Comparison of ENCODE assay signal across 1 cellular context in the genomic region with DNA sequence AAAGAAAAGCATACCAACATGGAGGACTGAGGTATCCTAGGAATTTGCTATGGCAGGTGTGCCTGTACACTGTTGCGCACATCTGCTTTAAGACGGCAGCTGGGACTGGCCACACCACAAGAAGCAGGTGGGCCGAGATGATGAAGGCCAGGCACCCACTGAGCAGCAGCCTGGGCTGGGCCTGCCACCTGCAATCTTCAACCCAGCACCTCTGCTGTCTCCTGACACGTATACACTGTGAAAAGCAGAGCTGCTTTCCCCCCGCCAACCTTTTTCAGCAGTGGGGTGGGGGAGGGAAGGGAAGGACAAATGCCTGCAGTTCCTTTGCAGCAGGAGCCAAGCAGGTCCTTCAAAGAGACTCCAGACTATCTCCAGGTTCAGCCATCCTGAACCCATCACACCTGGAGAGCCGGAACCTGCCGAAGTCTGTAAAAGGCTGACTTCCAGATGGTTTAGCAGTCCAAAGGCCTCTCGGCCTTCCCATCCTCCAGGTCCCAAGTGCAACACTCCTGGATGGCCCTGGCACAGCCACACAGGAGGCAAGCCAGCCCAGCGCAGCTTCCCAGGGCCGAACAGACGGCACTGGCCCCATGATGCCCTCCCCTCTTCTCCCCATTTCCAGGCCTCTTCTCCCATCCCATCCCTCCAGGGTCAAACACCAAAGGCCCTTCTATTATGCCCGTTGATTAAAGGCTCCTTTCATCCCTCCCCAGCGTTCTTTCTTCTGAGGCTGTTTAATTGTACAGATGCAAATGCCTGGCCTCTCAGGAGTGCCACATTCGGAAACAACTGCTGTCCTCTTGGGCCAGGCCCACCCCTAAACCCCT.
TF ChIP-seq lines count a peak whose summit lies in the region.

No MANE protein-coding gene starts in this region.

TF ChIP-seq in WTC11, 78 proteins besides CTCF, POLR2A, EP300 and RAD21 (continued from another document):
- TF ChIP-seq, protein P1, sequence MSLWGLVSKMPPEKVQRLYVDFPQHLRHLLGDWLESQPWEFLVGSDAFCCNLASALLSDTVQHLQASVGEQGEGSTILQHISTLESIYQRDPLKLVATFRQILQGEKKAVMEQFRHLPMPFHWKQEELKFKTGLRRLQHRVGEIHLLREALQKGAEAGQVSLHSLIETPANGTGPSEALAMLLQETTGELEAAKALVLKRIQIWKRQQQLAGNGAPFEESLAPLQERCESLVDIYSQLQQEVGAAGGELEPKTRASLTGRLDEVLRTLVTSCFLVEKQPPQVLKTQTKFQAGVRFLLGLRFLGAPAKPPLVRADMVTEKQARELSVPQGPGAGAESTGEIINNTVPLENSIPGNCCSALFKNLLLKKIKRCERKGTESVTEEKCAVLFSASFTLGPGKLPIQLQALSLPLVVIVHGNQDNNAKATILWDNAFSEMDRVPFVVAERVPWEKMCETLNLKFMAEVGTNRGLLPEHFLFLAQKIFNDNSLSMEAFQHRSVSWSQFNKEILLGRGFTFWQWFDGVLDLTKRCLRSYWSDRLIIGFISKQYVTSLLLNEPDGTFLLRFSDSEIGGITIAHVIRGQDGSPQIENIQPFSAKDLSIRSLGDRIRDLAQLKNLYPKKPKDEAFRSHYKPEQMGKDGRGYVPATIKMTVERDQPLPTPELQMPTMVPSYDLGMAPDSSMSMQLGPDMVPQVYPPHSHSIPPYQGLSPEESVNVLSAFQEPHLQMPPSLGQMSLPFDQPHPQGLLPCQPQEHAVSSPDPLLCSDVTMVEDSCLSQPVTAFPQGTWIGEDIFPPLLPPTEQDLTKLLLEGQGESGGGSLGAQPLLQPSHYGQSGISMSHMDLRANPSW (CRISPR knock-in tag; conservative IDR thresholded peaks at IDR 0.05; ENCODE audit: low read depth): no peak
- TF ChIP-seq, protein P2, sequence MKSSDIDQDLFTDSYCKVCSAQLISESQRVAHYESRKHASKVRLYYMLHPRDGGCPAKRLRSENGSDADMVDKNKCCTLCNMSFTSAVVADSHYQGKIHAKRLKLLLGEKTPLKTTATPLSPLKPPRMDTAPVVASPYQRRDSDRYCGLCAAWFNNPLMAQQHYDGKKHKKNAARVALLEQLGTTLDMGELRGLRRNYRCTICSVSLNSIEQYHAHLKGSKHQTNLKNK (CRISPR knock-in tag; IDR thresholded peaks at IDR 0.05): no peak
- TF ChIP-seq, protein P3, sequence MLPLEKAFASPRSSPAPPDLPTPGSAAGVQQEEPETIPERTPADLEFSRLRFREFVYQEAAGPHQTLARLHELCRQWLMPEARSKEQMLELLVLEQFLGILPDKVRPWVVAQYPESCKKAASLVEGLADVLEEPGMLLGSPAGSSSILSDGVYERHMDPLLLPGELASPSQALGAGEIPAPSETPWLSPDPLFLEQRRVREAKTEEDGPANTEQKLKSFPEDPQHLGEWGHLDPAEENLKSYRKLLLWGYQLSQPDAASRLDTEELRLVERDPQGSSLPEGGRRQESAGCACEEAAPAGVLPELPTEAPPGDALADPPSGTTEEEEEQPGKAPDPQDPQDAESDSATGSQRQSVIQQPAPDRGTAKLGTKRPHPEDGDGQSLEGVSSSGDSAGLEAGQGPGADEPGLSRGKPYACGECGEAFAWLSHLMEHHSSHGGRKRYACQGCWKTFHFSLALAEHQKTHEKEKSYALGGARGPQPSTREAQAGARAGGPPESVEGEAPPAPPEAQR (CRISPR knock-in tag; IDR thresholded peaks at IDR 0.05): no peak
- TF ChIP-seq FOXP1 (CRISPR knock-in tag; IDR thresholded peaks at IDR 0.05; ENCODE audit: borderline replicate concordance) (no peak), NFE2L1 (CRISPR knock-in tag; IDR thresholded peaks at IDR 0.05) (no peak), CREB1 (CRISPR knock-in tag; IDR thresholded peaks at IDR 0.05) (no peak), OVOL2 (CRISPR knock-in tag; IDR thresholded peaks at IDR 0.05; ENCODE audit: borderline replicate concordance) (no peak), TEAD1 (CRISPR knock-in tag; IDR thresholded peaks at IDR 0.05) (no peak)
- TF ChIP-seq, protein P4, sequence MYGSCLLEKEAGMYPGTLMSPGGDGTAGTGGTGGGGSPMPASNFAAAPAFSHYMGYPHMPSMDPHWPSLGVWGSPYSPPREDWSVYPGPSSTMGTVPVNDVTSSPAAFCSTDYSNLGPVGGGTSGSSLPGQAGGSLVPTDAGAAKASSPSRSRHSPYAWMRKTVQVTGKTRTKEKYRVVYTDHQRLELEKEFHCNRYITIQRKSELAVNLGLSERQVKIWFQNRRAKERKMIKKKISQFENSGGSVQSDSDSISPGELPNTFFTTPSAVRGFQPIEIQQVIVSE (CRISPR knock-in tag; IDR thresholded peaks at IDR 0.05; ENCODE audit: borderline replicate concordance): no peak
- TF ChIP-seq, protein P5, sequence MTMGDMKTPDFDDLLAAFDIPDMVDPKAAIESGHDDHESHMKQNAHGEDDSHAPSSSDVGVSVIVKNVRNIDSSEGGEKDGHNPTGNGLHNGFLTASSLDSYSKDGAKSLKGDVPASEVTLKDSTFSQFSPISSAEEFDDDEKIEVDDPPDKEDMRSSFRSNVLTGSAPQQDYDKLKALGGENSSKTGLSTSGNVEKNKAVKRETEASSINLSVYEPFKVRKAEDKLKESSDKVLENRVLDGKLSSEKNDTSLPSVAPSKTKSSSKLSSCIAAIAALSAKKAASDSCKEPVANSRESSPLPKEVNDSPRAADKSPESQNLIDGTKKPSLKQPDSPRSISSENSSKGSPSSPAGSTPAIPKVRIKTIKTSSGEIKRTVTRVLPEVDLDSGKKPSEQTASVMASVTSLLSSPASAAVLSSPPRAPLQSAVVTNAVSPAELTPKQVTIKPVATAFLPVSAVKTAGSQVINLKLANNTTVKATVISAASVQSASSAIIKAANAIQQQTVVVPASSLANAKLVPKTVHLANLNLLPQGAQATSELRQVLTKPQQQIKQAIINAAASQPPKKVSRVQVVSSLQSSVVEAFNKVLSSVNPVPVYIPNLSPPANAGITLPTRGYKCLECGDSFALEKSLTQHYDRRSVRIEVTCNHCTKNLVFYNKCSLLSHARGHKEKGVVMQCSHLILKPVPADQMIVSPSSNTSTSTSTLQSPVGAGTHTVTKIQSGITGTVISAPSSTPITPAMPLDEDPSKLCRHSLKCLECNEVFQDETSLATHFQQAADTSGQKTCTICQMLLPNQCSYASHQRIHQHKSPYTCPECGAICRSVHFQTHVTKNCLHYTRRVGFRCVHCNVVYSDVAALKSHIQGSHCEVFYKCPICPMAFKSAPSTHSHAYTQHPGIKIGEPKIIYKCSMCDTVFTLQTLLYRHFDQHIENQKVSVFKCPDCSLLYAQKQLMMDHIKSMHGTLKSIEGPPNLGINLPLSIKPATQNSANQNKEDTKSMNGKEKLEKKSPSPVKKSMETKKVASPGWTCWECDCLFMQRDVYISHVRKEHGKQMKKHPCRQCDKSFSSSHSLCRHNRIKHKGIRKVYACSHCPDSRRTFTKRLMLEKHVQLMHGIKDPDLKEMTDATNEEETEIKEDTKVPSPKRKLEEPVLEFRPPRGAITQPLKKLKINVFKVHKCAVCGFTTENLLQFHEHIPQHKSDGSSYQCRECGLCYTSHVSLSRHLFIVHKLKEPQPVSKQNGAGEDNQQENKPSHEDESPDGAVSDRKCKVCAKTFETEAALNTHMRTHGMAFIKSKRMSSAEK (CRISPR knock-in tag; IDR thresholded peaks at IDR 0.05; ENCODE audit: borderline replicate concordance): no peak
- TF ChIP-seq, protein P6, sequence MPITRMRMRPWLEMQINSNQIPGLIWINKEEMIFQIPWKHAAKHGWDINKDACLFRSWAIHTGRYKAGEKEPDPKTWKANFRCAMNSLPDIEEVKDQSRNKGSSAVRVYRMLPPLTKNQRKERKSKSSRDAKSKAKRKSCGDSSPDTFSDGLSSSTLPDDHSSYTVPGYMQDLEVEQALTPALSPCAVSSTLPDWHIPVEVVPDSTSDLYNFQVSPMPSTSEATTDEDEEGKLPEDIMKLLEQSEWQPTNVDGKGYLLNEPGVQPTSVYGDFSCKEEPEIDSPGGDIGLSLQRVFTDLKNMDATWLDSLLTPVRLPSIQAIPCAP (CRISPR knock-in tag; IDR thresholded peaks at IDR 0.05): no peak
